11 cellular contexts compared by ENCODE assay signal in the genomic region with DNA sequence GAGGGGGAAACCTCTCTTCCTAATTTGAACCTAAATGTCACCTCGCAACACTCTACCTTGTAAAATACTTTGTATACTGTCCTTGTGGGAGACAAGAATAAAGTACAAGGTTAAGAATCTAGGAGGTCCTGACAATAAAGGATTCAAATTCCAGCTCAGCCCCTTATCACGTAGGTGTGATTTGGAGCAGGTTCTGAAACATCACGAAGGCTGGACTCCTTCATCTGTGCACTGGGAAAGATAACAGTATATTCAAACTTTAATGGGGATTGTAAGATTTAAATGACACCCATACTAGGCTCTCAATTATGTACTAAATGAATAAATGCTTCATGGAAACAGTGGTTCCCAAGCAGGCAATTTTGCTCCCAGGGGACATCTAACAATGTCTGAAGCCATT. TPM values are rescaled to one million over a fixed set of nuclear protein-coding genes. Genes with fewer than 3 reads are reported as not detected.
DNase-seq lines count a peak whose midpoint lies in the region; ATAC-seq, FAIRE-seq and TF ChIP-seq lines count a peak whose summit lies in the region.
"Had no signal": no experiment of that assay in that cellular context is flagged by ENCODE, and none has a peak within 500 bp of the region (broad histone marks: within the 10 kb centered on the region; RNA-seq: fewer than 3 reads in every experiment).

No MANE protein-coding gene starts in this region.

- H3K27me3 ChIP-seq in brain microvascular endothelial cell (replicated peaks), result no peaks in the 10 kb centered on the region

- H3K9me3 Mint-ChIP-seq in HFFc6 (no peaks in the 10 kb centered on the region), natural killer cell (no peaks in the 10 kb centered on the region)

- intact Hi-C loops in natural killer cell (cut with micrococcal nuclease), result no loop called here

- TF ChIP-seq POLR2A in GM12891 (IDR thresholded peaks at IDR 0.05; ENCODE audit: low read depth, low read length), result no peak

- no peak for FAIRE-seq in GM12891 (lab: Jason Lieb, UNC)

- POLR2A ChIA-PET in AG04449 (lab: Yijun Ruan, JAX), result no interaction called here

- TF ChIP-seq CTCF in AG04449 (IDR thresholded peaks at IDR 0.05; ENCODE audit: insufficient read depth, low read length, missing control alignments), result no peak
- TF ChIP-seq CTCF in HFFc6 (IDR thresholded peaks at IDR 0.05), result no peak
- TF ChIP-seq CTCF in brain microvascular endothelial cell (IDR thresholded peaks at IDR 0.05; ENCODE audit: low read depth, low read length, missing control alignments), result no peak
- TF ChIP-seq CTCF in natural killer cell (IDR thresholded peaks at IDR 0.05), result no peak

- CTCF ChIA-PET in AG04449 (lab: Yijun Ruan, JAX), result interaction anchor here (1.3 to 4.1 kb wide), 3 partner anchors 17 to 56 kb away, joined by 3 to 24 read pairs (median 4); a partner anchor contains a TSS

- H3K27me3 Mint-ChIP-seq in HFFc6 (ENCODE audit: insufficient read depth) (0 out of 2 replicates have a peak, but pooled peaks cover 2% of the 10 kb centered on the region), natural killer cell (ENCODE audit: low read depth in 2 of 2) (no peaks in the 10 kb centered on the region)

- H3K27ac Mint-ChIP-seq in HFFc6, result peak overlapping the region; percentile 88
- peak overlapping the region; percentile 92 to 94 for H3K27ac Mint-ChIP-seq in natural killer cell

- in situ Hi-C loops in brain microvascular endothelial cell (cut with HindIII; ENCODE audit: low pct_ligation_motif_present, low sequenced_read_pairs), result no loop called here

- peak overlapping the region; percentile 94 for H3K4me3 Mint-ChIP-seq in HFFc6
- H3K4me3 Mint-ChIP-seq in natural killer cell, result peak overlapping the region; percentile 97

- DNase-seq in AG04449 (ENCODE audit: low read depth, low spot score), result no peak
- no peak for DNase-seq in HFFc6
- no peak for DNase-seq in brain microvascular endothelial cell
- DNase-seq in natural killer cell, result no peak
- no peak for DNase-seq in GM12891 (ENCODE audit: insufficient read length, low spot score)
- DNase-seq in SKM-1 treated with dmso at 0.1 percent for 144 hours (lab: John Stamatoyannopoulos, UW; ENCODE audit: unreplicated experiment), result no peak
- DNase-seq: GDM1, NCI-H1417 had no signal

- peaks cover 14% of the 10 kb centered on the region for H3K36me3 ChIP-seq in brain microvascular endothelial cell (replicated peaks)

- peaks cover 45% of the 10 kb centered on the region for H3K36me3 Mint-ChIP-seq in HFFc6 (ENCODE audit: low read depth)
- no peaks in the 10 kb centered on the region for H3K36me3 Mint-ChIP-seq in natural killer cell

- H3K4me3 ChIP-seq in AG04449 (ENCODE audit: low read depth, low read length) (peak overlapping the region; percentile 85), brain microvascular endothelial cell (ENCODE audit: low read depth, low read length) (peak overlapping the region; percentile 16)

- H3K4me1 Mint-ChIP-seq in HFFc6 (ENCODE audit: low read depth), result peaks cover 62% of the 10 kb centered on the region
- peaks cover 58 to 60% of the 10 kb centered on the region in 2 donors for H3K4me1 Mint-ChIP-seq in natural killer cell

- no peak for ATAC-seq in natural killer cell
- ATAC-seq in GM19455 (IDR thresholded peaks at IDR 0.05; ENCODE audit: unreplicated experiment), result no peak
- ATAC-seq in GM18511 (IDR thresholded peaks at IDR 0.05; ENCODE audit: unreplicated experiment), result no peak
- ATAC-seq: activated CD4-positive, CD25-positive, alpha-beta regulatory T cell treated with anti-CD3 and anti-CD28 coated beads, Interleukin-2, amount 50 U/mL, for 24 hours had no signal

- H3K27ac ChIP-seq in brain microvascular endothelial cell, result no peak overlapping the region

TF ChIP-seq in GM12891, 5 proteins besides CTCF, POLR2A, EP300 and RAD21:
- TF ChIP-seq POU2F2 (IDR thresholded peaks at IDR 0.05; ENCODE audit: low read depth, low read length) (no peak), SPI1 (IDR thresholded peaks at IDR 0.05; ENCODE audit: low read depth, low read length) (no peak), PAX5 (IDR thresholded peaks at IDR 0.05; ENCODE audit: insufficient read depth, low read length, severe bottlenecking) (no peak), POLR2AphosphoS5 (IDR thresholded peaks at IDR 0.05; ENCODE audit: low read depth, low read length) (no peak), TAF1 (IDR thresholded peaks at IDR 0.05; ENCODE audit: low read depth, low read length) (no peak)

RNA-seq across cellular contexts. Expression of a gene that starts 2.1 kb away (rescaled TPM):
- total RNA-seq in HFFc6 (2021; fragmentation: NEBNext Ultra II Directional; extraction: Animal tissue kit (Norgen Biotek cat#: 25700)), result 10 to 100 TPM; 38.8 to 49.0 (median 44.4) TPM
- total RNA-seq in natural killer cell, result 10 to 100 TPM; 63.4 to 99.2 (median 68.9) TPM
- 31.7 TPM for polyA plus RNA-seq in GM12891 (2012; ENCODE audit: low read depth, missing spikeins)

RNA-seq across cellular contexts. Expression of a gene that starts 56.5 kb away (rescaled TPM):
- total RNA-seq in HFFc6 (2021; fragmentation: NEBNext Ultra II Directional; extraction: Animal tissue kit (Norgen Biotek cat#: 25700)), result 10 to 100 TPM; 56.5 to 73.0 (median 63.5) TPM
- 10 to 100 TPM; 80.6 to 91.8 (median 84.6) TPM for total RNA-seq in natural killer cell
- polyA plus RNA-seq in GM12891 (2012; ENCODE audit: low read depth, missing spikeins), result 57.8 TPM
